Comparison of ENCODE assay signal across 27 cellular contexts in the genomic region with DNA sequence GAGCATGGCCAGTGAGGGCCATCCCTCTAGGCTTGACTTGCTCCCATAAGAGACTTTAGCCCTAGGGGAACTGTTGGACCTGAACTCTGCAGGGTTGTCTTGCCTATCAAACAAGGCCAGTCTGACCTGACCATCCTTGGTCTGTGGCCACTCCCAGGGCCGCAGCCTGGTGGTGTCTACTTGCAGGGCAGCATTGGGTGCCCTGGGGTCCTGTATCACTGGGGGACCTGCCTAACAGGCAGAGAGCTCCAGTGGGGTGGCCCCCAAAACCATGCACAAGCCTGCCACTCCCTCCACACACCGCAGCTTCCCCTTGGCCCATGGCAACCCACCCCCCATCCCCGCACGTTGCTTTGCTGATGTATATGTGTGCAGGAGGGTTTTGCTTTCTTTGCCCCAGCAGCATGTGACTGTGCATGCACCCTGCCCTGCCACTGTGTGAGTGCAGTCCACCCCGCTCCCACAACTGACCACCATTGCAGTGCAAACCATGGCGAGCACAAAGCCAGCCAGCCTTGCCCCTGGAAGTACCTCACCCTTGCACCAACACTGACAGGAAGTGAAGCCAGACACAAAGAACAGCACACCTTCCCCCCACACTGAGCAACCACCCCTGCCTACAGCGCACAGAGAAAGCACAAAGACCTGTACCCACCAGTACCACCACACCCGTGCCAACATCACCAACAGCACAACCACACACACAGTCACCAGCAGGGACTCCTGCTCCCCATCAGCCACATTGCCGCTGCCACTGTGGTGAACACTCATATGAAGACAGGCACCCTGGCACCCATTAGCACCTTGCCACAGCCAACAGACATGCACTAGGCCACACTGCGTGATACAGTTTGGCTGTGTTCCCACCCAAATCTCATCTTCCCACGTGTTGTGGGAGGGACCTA.
DNase-seq lines count a peak whose midpoint lies in the region; ATAC-seq, FAIRE-seq and TF ChIP-seq lines count a peak whose summit lies in the region.
"Had no signal": no experiment of that assay in that cellular context is flagged by ENCODE, and none has a peak within 500 bp of the region (broad histone marks: within the 10 kb centered on the region; RNA-seq: fewer than 3 reads in every experiment).

No MANE protein-coding gene starts in this region.

- H4K8ac ChIP-seq in H1 (ENCODE audit: extremely low read depth, insufficient read depth, low read length) = no peak overlapping the region

- no peak overlapping the region for H3K4me3 ChIP-seq in H1 (ENCODE audit: extremely low read depth in 1 of 4, insufficient read depth in 2 of 4, low read depth in 3 of 4, low read length in 4 of 4)
- H3K4me3 ChIP-seq: left ventricle myocardium inferior, spleen, suprapubic skin had no signal

- no peak overlapping the region for H2BK20ac ChIP-seq in H1 (ENCODE audit: low read length)

- no peaks in the 10 kb centered on the region for H4K20me1 ChIP-seq in H1 (replicated peaks in 1 of 2; ENCODE audit: control insufficient read depth in 1 of 2, insufficient read depth in 2 of 2, low read length in 2 of 2)

- 87% methylated on average over 11 of the region's 11 CpGs; no CpG with 5 or more reads in 1 of the 2 experiments for WGBS in H1 (ENCODE audit: extremely low coverage in 1 of 2, insufficient coverage in 1 of 2, insufficient read length in 1 of 2, insufficient replicate concordance in 2 of 2, low coverage in 1 of 2, low lambda C conversion rate in 2 of 2, missing lambda C conversion rate in 1 of 2), 2 experiments

- CTCF ChIA-PET in H1 (lab: Charles Lee; ENCODE audit: partially characterized antibody) = no interaction called here

- H2BK5ac ChIP-seq in H1 (ENCODE audit: low read depth, low read length) = peak overlapping the region; percentile 44; the same call in 1 of the 2 replicates

- peaks cover 21% of the 10 kb centered on the region for H3K36me3 Mint-ChIP-seq in activated T-cell treated with anti-CD3 and anti-CD28 coated beads, Interleukin-2, amount 50 U/mL, for 24 hours (ENCODE audit: low read depth)
- H3K36me3 Mint-ChIP-seq in T-helper 17 cell (ENCODE audit: low read depth) = no peaks in the 10 kb centered on the region
- H3K36me3 Mint-ChIP-seq: CD14-positive monocyte had no signal

- H3K79me2 ChIP-seq in H1 (ENCODE audit: control insufficient read depth in 1 of 2, insufficient read depth in 2 of 2, low read length in 2 of 2) = no peaks in the 10 kb centered on the region

- H2BK12ac ChIP-seq in H1 (ENCODE audit: low read depth, low read length) = 0 out of 2 replicates have a peak overlapping the region, but pooled peaks have one; percentile 39

- H3K9me3 ChIP-seq in T-helper 17 cell (ENCODE audit: control insufficient read depth, low read length, poor library complexity, severe bottlenecking) (no peaks in the 10 kb centered on the region), H1 (ENCODE audit: insufficient read depth in 2 of 2, low read depth in 1 of 2, low read length in 1 of 2) (peaks cover 4 to 5% of the 10 kb centered on the region in 2 experiments)
- H3K9me3 ChIP-seq: left ventricle myocardium inferior had no signal

- H3K4me3 Mint-ChIP-seq in activated T-cell treated with anti-CD3 and anti-CD28 coated beads, Interleukin-2, amount 50 U/mL, for 24 hours = no peak overlapping the region
- H3K4me3 Mint-ChIP-seq in T-helper 17 cell = no peak overlapping the region
- H3K4me3 Mint-ChIP-seq: brain, CD14-positive monocyte, HFFc6 had no signal

- DNase-seq in activated T-cell treated with anti-CD3 and anti-CD28 coated beads, Interleukin-2, amount 50 U/mL, for 24 hours = no peak
- no peak for DNase-seq in activated T-cell treated with anti-CD3 and anti-CD28 coated beads, Interleukin-2, amount 50 U/mL, for 1 hour
- no peak for DNase-seq in T-helper 17 cell
- no peak for DNase-seq in H1 (ENCODE audit: low read depth in 1 of 2, low spot score in 2 of 2)
- peak; percentile 15 for DNase-seq in stimulated activated naive CD8-positive, alpha-beta T cell treated with anti-CD3 and anti-CD28 coated beads, Interleukin-15, Interleukin-2, amounts not matched to agents 100 U/mL and 50 U/mL, for 24 hours
- DNase-seq in C1 segment of cervical spinal cord (lab: John Stamatoyannopoulos, UW) = no peak
- DNase-seq in NCI-H1105 treated with DMSO at 0.1 percent for 48 hours (lab: John Stamatoyannopoulos, UW) = no peak
- no peak for DNase-seq in HT-29 (ENCODE audit: low spot score)
- DNase-seq: activated CD4-positive, CD25-positive, alpha-beta regulatory T cell; activated CD8-positive, alpha-beta memory T cell treated with anti-CD3 and anti-CD28 coated beads, Interleukin-2, amount 50 U/mL, for 4 hours; cortex of kidney; GF-D8; head of caudate nucleus; HFFc6; left ventricle myocardium inferior; NCI-H1417; NCI-H2107; nucleus accumbens; retina; spleen; stimulated activated CD8-positive, alpha-beta memory T cell treated with anti-CD3 and anti-CD28 coated beads, Interleukin-4, amount 100 ng/mL, for 48 hours; T1000 had no signal

- peak overlapping the region; percentile 87 for H3K27ac Mint-ChIP-seq in activated T-cell treated with anti-CD3 and anti-CD28 coated beads, Interleukin-2, amount 50 U/mL, for 24 hours
- H3K27ac Mint-ChIP-seq in T-helper 17 cell = no peak overlapping the region
- H3K27ac Mint-ChIP-seq: brain, HFFc6 had no signal

- no peak overlapping the region for H2BK15ac ChIP-seq in H1 (ENCODE audit: low read length)

- peak overlapping the region; percentile 75; the same call in 1 of the 2 replicates for H2AK5ac ChIP-seq in H1 (ENCODE audit: low read depth, low read length)

- H3K4me1 ChIP-seq in H1 (replicated peaks in 1 of 4; ENCODE audit: control insufficient read depth in 3 of 4, insufficient read depth in 4 of 4, low read length in 3 of 4) = no peaks in the 10 kb centered on the region
- H3K4me1 ChIP-seq: left ventricle myocardium inferior, suprapubic skin had no signal

- POLR2A ChIA-PET in H1 (lab: Charles Lee; ENCODE audit: partially characterized antibody) = no interaction called here

- H3K14ac ChIP-seq in H1 (ENCODE audit: insufficient read length) = no peak overlapping the region

- no peaks in the 10 kb centered on the region for H3K27me3 ChIP-seq in H1 (replicated peaks in 1 of 4; ENCODE audit: control insufficient read depth in 3 of 4, extremely low read depth in 1 of 4, insufficient read depth in 3 of 4, low read length in 3 of 4)
- H3K27me3 ChIP-seq: spleen, suprapubic skin had no signal

- no peak overlapping the region for H3K56ac ChIP-seq in H1 (replicated peaks; ENCODE audit: insufficient read length, low read depth, low read length)

- no peak for FAIRE-seq in H1 (lab: Jason Lieb, UNC)
- FAIRE-seq: HepG2, RCC 7860 had no signal

- no peak overlapping the region for H3K18ac ChIP-seq in H1 (ENCODE audit: extremely low read depth, low read length)

- H4K5ac ChIP-seq in H1 (ENCODE audit: insufficient read length, low read depth, low read length) = no peak overlapping the region

- no peak overlapping the region for H3K27ac ChIP-seq in H1 (ENCODE audit: low read depth, low read length)
- H3K27ac ChIP-seq: left ventricle myocardium inferior, spleen, suprapubic skin had no signal

- H3K9me3 Mint-ChIP-seq in activated T-cell treated with anti-CD3 and anti-CD28 coated beads, Interleukin-2, amount 50 U/mL, for 24 hours = peaks cover 37% of the 10 kb centered on the region

- H3K4me1 Mint-ChIP-seq in activated T-cell treated with anti-CD3 and anti-CD28 coated beads, Interleukin-2, amount 50 U/mL, for 24 hours (ENCODE audit: low read depth) = peaks cover 48% of the 10 kb centered on the region
- H3K4me1 Mint-ChIP-seq in T-helper 17 cell = peaks cover 31% of the 10 kb centered on the region
- H3K4me1 Mint-ChIP-seq: brain had no signal

- no peaks in the 10 kb centered on the region; a peak in 1 of 8 replicates for H3K36me3 ChIP-seq in H1 (ENCODE audit: control insufficient read depth in 2 of 4, insufficient read depth in 4 of 4, low read length in 3 of 4)
- H3K36me3 ChIP-seq: left ventricle myocardium inferior, spleen, suprapubic skin had no signal

- H3K23ac ChIP-seq in H1 (ENCODE audit: insufficient read length) = no peak overlapping the region

- no peak overlapping the region for H3K4ac ChIP-seq in H1 (replicated peaks; ENCODE audit: insufficient read length, low read depth, low read length)

- H3K27me3 Mint-ChIP-seq in activated T-cell treated with anti-CD3 and anti-CD28 coated beads, Interleukin-2, amount 50 U/mL, for 24 hours = no peaks in the 10 kb centered on the region
- no peaks in the 10 kb centered on the region for H3K27me3 Mint-ChIP-seq in T-helper 17 cell
- H3K27me3 Mint-ChIP-seq: brain had no signal

- H3K4me2 ChIP-seq in H1 (ENCODE audit: insufficient read depth in 1 of 2, low read depth in 2 of 2, low read length in 2 of 2) = no peak overlapping the region

- no peak overlapping the region for H4K91ac ChIP-seq in H1 (replicated peaks; ENCODE audit: insufficient read length, low read length)

- TF ChIP-seq POLR2A in H1 (IDR thresholded peaks at IDR 0.05; ENCODE audit: control extremely low read depth in 1 of 2, low read depth in 2 of 2, low read length in 2 of 2) = no peak

- no peak overlapping the region for H2AFZ ChIP-seq in H1 (ENCODE audit: low read length)

- ATAC-seq in T-helper 17 cell = peak; percentile 21
- peak; percentile 71 for ATAC-seq in stimulated activated naive CD8-positive, alpha-beta T cell treated with anti-CD3 and anti-CD28 coated beads, Interleukin-15, Interleukin-2, amounts not matched to agents 100 U/mL and 50 U/mL, for 24 hours
- ATAC-seq: HepG2 had no signal

- TF ChIP-seq CTCF in H1 (IDR thresholded peaks at IDR 0.05; ENCODE audit: control extremely low read depth in 1 of 3, insufficient read depth in 1 of 3, low read depth in 1 of 3, low read length in 3 of 3) = no peak

- H3K9ac ChIP-seq in H1 (replicated peaks in 1 of 4; ENCODE audit: extremely low read depth in 1 of 4, low read depth in 3 of 4, low read length in 3 of 4) = no peak overlapping the region

- H3K79me1 ChIP-seq in H1 (ENCODE audit: low read depth, low read length) = no peaks in the 10 kb centered on the region; the same call in 1 of the 2 replicates

- TF ChIP-seq RAD21 in H1 (IDR thresholded peaks at IDR 0.05 in 1 of 2, conservative IDR thresholded peaks at IDR 0.05 in 1 of 2; ENCODE audit: low read depth in 2 of 2, low read length in 2 of 2) = no peak

- no peaks in the 10 kb centered on the region for H3K23me2 ChIP-seq in H1 (ENCODE audit: low read depth, low read length)

- H2BK120ac ChIP-seq in H1 (replicated peaks; ENCODE audit: low read depth, low read length) = no peak overlapping the region

- no peak for TF ChIP-seq EP300 in H1 (IDR thresholded peaks at IDR 0.05; ENCODE audit: borderline replicate concordance in 1 of 2, low read depth in 2 of 2, low read length in 2 of 2)

TF ChIP-seq in H1, 55 proteins besides CTCF, POLR2A, EP300 and RAD21 (continues in another document):
- TF ChIP-seq CHD1 (IDR thresholded peaks at IDR 0.05; ENCODE audit: low read depth, low read length) (no peak), CBX8 (IDR thresholded peaks at IDR 0.05; ENCODE audit: borderline replicate concordance, low read depth, low read length) (no peak), BACH1 (IDR thresholded peaks at IDR 0.05; ENCODE audit: low read length) (no peak), TBP (IDR thresholded peaks at IDR 0.05; ENCODE audit: low read depth, low read length) (no peak), TCF12 (IDR thresholded peaks at IDR 0.05; ENCODE audit: low read depth, low read length) (no peak), JUN (IDR thresholded peaks at IDR 0.05; ENCODE audit: low read depth, low read length) (no peak), GTF2F1 (IDR thresholded peaks at IDR 0.05; ENCODE audit: borderline replicate concordance, low read depth, low read length) (no peak)
